In the genomic region with DNA sequence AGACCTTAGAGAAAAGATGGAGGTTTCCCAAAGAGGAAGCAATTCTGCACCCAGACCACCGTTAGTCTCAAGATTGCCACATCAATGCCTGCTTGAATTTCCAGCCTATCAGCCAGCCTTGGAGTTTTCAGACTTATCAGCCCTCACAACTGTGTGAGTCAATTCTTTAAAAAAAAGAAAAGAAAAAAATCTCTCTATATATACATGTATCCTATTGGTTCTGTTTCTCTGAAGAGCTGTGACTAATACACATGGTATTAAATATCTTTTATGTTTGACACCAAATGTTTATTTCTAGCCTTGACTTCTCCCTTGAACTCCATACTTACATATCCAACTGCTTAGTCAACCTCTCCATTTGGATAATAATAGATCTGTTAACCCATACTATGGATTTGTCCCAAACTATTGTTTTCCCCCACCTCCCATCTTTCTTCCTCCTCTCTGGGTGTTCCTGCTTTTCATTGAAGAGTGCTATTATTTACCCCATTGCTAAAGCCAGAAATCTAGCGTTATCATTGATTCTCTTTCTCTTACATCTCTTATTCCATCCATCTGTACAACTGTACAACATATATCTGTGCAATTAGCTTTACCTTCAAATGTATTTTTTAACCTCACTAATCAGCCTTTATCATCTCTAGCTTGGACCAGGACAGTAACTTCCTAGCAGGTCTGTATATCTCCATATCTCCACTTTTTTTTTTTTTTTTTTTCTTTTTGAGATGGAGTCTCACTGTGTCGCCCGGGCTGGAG, we compare ENCODE assay signal across 10 cellular contexts. TPM values are rescaled to one million over a fixed set of nuclear protein-coding genes. Genes with fewer than 3 reads are reported as not detected.
DNase-seq lines count a peak whose midpoint lies in the region; ATAC-seq and TF ChIP-seq lines count a peak whose summit lies in the region.
"Had no signal": no experiment of that assay in that cellular context is flagged by ENCODE, and none has a peak within 500 bp of the region (broad histone marks: within the 10 kb centered on the region; RNA-seq: fewer than 3 reads in every experiment).

No MANE protein-coding gene starts in this region.

- intact Hi-C loops in transverse colon (cut with DNase I; ENCODE audit: low total_unique reads) (no loop called here), prostate gland (cut with DNase I) (loop anchor here (2.0 kb wide), 1 partner anchor 58 kb away; no protein-coding TSS in a partner anchor)

- WGBS in transverse colon (ENCODE audit: low coverage in 1 of 2), 2 donors, result 49 to 71% methylated on average over 2 to 4 of the region's 4 CpGs
- 67% methylated on average over 4 of the region's 4 CpGs for WGBS in prostate gland

- H3K27ac ChIP-seq in HL-60 (replicated peaks), result peak overlapping the region; percentile 68
- H3K27ac ChIP-seq in foreskin keratinocyte, result peak overlapping the region; percentile 12
- peak overlapping the region in 2 of 4 donors; percentile 16 to 19 for H3K27ac ChIP-seq in transverse colon
- H3K27ac ChIP-seq in prostate gland, result no peak overlapping the region

- TF ChIP-seq CTCF in AG04449 (IDR thresholded peaks at IDR 0.05; ENCODE audit: insufficient read depth, low read length, missing control alignments) (no peak), HL-60 (IDR thresholded peaks at IDR 0.05; ENCODE audit: insufficient read depth, low read length) (no peak), foreskin keratinocyte (conservative IDR thresholded peaks at IDR 0.05) (no peak), transverse colon (IDR thresholded peaks at IDR 0.05) (no peak), prostate gland (IDR thresholded peaks at IDR 0.05) (no peak)

- POLR2A ChIA-PET in AG04449 (lab: Yijun Ruan, JAX), result no interaction called here

- no peak for TF ChIP-seq POLR2A in transverse colon (IDR thresholded peaks at IDR 0.05)
- no peak for TF ChIP-seq POLR2A in prostate gland (IDR thresholded peaks at IDR 0.05)

- H3K9me3 ChIP-seq in transverse colon, result no peaks in the 10 kb centered on the region
- H3K9me3 ChIP-seq in prostate gland, result no peaks in the 10 kb centered on the region

- no peak for TF ChIP-seq EP300 in transverse colon (IDR thresholded peaks at IDR 0.05; ENCODE audit: low read depth)

- in situ Hi-C loops in transverse colon (cut with MboI; ENCODE audit: low pct_ligation_motif_present in 1 of 4, low pct_unique_long_range_greater_than_20kb in 1 of 4, low sequenced_read_pairs in 3 of 4), result loop anchor here in 1 of 4 donors (10.0 to 25.0 kb wide), 2 partner anchors 66 to 319 kb away; a partner anchor contains a TSS

- H3K4me1 ChIP-seq in foreskin keratinocyte (peaks cover 16% of the 10 kb centered on the region), transverse colon (peaks cover 5 to 23% (median 14%) of the 10 kb centered on the region in 4 donors), prostate gland (replicated peaks) (no peaks in the 10 kb centered on the region)

- CTCF ChIA-PET in AG04449 (lab: Yijun Ruan, JAX), result interaction anchor here (1.3 to 1.8 kb wide), 3 partner anchors 10 to 15 kb away, joined by 3 to 4 read pairs (median 4); no protein-coding TSS in a partner anchor

- DNase-seq in AG04449 (ENCODE audit: low read depth, low spot score) (peak; percentile 90), HL-60 (ENCODE audit: low read depth in 1 of 2, low spot score in 1 of 2) (peak in 1 of 2 experiments; percentile 43), SW480 (ENCODE audit: low spot score) (peak; percentile 79), foreskin keratinocyte (peak; percentile 88 to 94), islet precursor cell (no peak), transverse colon (no peak), prostate gland (ENCODE audit: low spot score) (no peak)
- DNase-seq: NCI-H146 had no signal

- no peaks in the 10 kb centered on the region for H3K36me3 ChIP-seq in transverse colon
- H3K36me3 ChIP-seq in prostate gland, result no peaks in the 10 kb centered on the region

- H3K27me3 ChIP-seq in HL-60 (ENCODE audit: insufficient read depth, poor library complexity, severe bottlenecking), result no peaks in the 10 kb centered on the region
- no peaks in the 10 kb centered on the region for H3K27me3 ChIP-seq in foreskin keratinocyte
- no peaks in the 10 kb centered on the region for H3K27me3 ChIP-seq in transverse colon
- H3K27me3 ChIP-seq in prostate gland (replicated peaks; ENCODE audit: insufficient read depth), result no peaks in the 10 kb centered on the region

- ATAC-seq in foreskin keratinocyte (peak; percentile 93), HG03469 (IDR thresholded peaks at IDR 0.05; ENCODE audit: unreplicated experiment) (no peak)
- ATAC-seq: activated T-helper 17 cell treated with anti-CD3 and anti-CD28 coated beads, Interleukin-2, amount 50 U/mL, for 72 hours had no signal

- H3K4me3 ChIP-seq in AG04449 (ENCODE audit: low read depth, low read length) (peak overlapping the region; percentile 26; the same call in 1 of the 2 replicates), HL-60 (replicated peaks; ENCODE audit: insufficient read depth, low read length) (no peak overlapping the region), transverse colon (no peak overlapping the region), prostate gland (no peak overlapping the region)

RNA-seq across cellular contexts. Expression of a gene that starts 22.7 kb away (rescaled TPM):
- total RNA-seq in foreskin keratinocyte (2.1 TPM in 2 replicates), transverse colon (10 to 100 TPM in 2 of 4 donors, 1 to 10 TPM in 2; 4.9 to 50.0 (median 14.3) TPM), prostate gland (10 to 100 TPM in 1 of 2 donors, 1 to 10 TPM in 1; 8.6 to 18.1 TPM)
- polyA plus RNA-seq in foreskin keratinocyte, result 0.24 and 0.70 TPM in 2 replicates

Comparison
In these comparisons a context has a peak if more than half of its experiments do, and no peak if none do; other contexts are left out.
1. DNase-seq: peak in AG04449 (single experiment), SW480 (single experiment) and foreskin keratinocyte (2 of 2); none in islet precursor cell (single experiment), transverse colon (single experiment) and prostate gland (single experiment).
2. H3K27ac ChIP-seq: peak in HL-60 (single experiment) and foreskin keratinocyte (single experiment); none in prostate gland (0 of 2).